In genomic region chr3:9281533-9281932, GRCh38 we compare ENCODE assay signal across 1 cellular context. TPM values are rescaled to one million over a fixed set of nuclear protein-coding genes. Genes with fewer than 3 reads are reported as not detected.
"Had no signal": no experiment of that assay in that cellular context is flagged by ENCODE, and none has a peak within 500 bp of the region (broad histone marks: within the 10 kb centered on the region; RNA-seq: fewer than 3 reads in every experiment).

No MANE protein-coding gene starts in this region.

RNA-seq across cellular contexts. Expression of gene SRGAP3, which starts 32.1 kb away (rescaled TPM):
- total RNA-seq: SJCRH30 had no signal
